11 cellular contexts compared by ENCODE assay signal in genomic region chr4:40840255-40840984, GRCh38.
DNase-seq lines count a peak whose midpoint lies in the region; ATAC-seq, FAIRE-seq and TF ChIP-seq lines count a peak whose summit lies in the region.
"Had no signal": no experiment of that assay in that cellular context is flagged by ENCODE, and none has a peak within 500 bp of the region (broad histone marks: within the 10 kb centered on the region; RNA-seq: fewer than 3 reads in every experiment).

No MANE protein-coding gene starts in this region.

- FAIRE-seq in GM19239 (lab: Jason Lieb, UNC), result no peak

- ATAC-seq in GM18498 (IDR thresholded peaks at IDR 0.05; ENCODE audit: unreplicated experiment) (peak; percentile 31), HG03095 (IDR thresholded peaks at IDR 0.05; ENCODE audit: unreplicated experiment) (peak; percentile 45)

- no peak for TF ChIP-seq CTCF in GM20000 (IDR thresholded peaks at IDR 0.05; ENCODE audit: extremely low read depth, missing control alignments)
- no peak for TF ChIP-seq CTCF in VCaP (conservative IDR thresholded peaks at IDR 0.05)

- peak; percentile 48 for DNase-seq in GM20000 (ENCODE audit: low spot score)
- no peak for DNase-seq in GF-D8 (lab: John Stamatoyannopoulos, UW)
- no peak for DNase-seq in HPDE6-E6E7 (ENCODE audit: extremely low spot score)
- no peak for DNase-seq in amygdala (lab: John Stamatoyannopoulos, UW)
- DNase-seq in GM19239 (ENCODE audit: insufficient read length, low spot score), result no peak
- DNase-seq: DMS 273 treated with DMSO at 0.1 percent for 48 hours, SIG-M5 had no signal

- H3K27ac ChIP-seq in VCaP, result peak overlapping the region; percentile 95
- H3K27ac ChIP-seq: sigmoid colon had no signal
